Comparison of ENCODE assay signal across 26 cellular contexts in the genomic region with DNA sequence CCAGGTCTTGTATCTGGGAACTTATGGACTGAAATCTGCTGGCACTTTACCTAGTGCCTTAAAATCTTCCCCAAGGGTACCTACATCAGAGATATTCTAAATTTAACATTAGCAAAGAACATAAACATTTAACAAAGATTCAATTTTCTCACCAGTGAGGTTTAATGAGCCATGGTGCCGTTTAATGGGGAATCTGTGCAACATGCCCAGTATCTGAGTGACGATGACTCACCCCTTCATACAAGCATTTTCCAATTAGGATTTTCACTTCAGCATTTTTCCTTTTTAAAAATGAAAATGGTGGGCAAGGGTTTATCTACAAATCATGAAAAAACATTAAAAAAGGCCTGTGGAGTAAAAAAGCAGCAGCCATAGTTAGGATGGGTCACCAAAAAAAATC.
DNase-seq lines count a peak whose midpoint lies in the region; ATAC-seq and TF ChIP-seq lines count a peak whose summit lies in the region.
"Had no signal": no experiment of that assay in that cellular context is flagged by ENCODE, and none has a peak within 500 bp of the region (broad histone marks: within the 10 kb centered on the region; RNA-seq: fewer than 3 reads in every experiment).

No MANE protein-coding gene starts in this region.

- H3K27me3 ChIP-seq in mammary epithelial cell (ENCODE audit: insufficient read depth, low read length) (no peaks in the 10 kb centered on the region), kidney epithelial cell (ENCODE audit: control insufficient read depth, insufficient read depth, low read length) (no peaks in the 10 kb centered on the region), H7 (ENCODE audit: control insufficient read depth, insufficient read depth, low read length) (no peaks in the 10 kb centered on the region)
- H3K27me3 ChIP-seq in naive thymus-derived CD4-positive, alpha-beta T cell (ENCODE audit: control insufficient read depth in 2 of 2, insufficient read depth in 2 of 2, low read length in 2 of 2), result no peaks in the 10 kb centered on the region
- H3K27me3 ChIP-seq: left lung, pancreas, right atrium auricular region, spleen, testis had no signal

- H3K9me3 ChIP-seq in mammary epithelial cell (replicated peaks; ENCODE audit: insufficient read depth, low read length), result no peaks in the 10 kb centered on the region
- H3K9me3 ChIP-seq in naive thymus-derived CD4-positive, alpha-beta T cell (ENCODE audit: control insufficient read depth in 2 of 3, low read length in 3 of 3), result no peaks in the 10 kb centered on the region
- H3K9me3 ChIP-seq: left lung, pancreas, right atrium auricular region, testis had no signal

- no peaks in the 10 kb centered on the region for H3K27me3 Mint-ChIP-seq in naive thymus-derived CD4-positive, alpha-beta T cell
- H3K27me3 Mint-ChIP-seq: activated B cell treated with CpG ODN at 0.5 μM for 24 hours; activated CD4-positive, alpha-beta T cell treated with anti-CD3 and anti-CD28 coated beads, Interleukin-2, amount 10 ng/mL, durations not matched to agents 7 days and 5 days; CD8-positive, alpha-beta memory T cell; stimulated activated naive CD8-positive, alpha-beta T cell treated with anti-CD3 and anti-CD28 coated beads, Interleukin-15, Interleukin-2, amounts not matched to agents 100 ng/mL and 50 ng/mL, for 24 hours had no signal

- dilution Hi-C loops in mammary epithelial cell (cut with HindIII; ENCODE audit: low sequenced_read_pairs), result no loop called here

- peak overlapping the region; percentile 13 for H2AFZ ChIP-seq in mammary epithelial cell (ENCODE audit: low read depth, low read length)

- no peaks in the 10 kb centered on the region for H3K36me3 ChIP-seq in mammary epithelial cell (ENCODE audit: insufficient read depth, low read length)
- H3K36me3 ChIP-seq in kidney epithelial cell (ENCODE audit: control insufficient read depth, insufficient read depth, low read length), result no peaks in the 10 kb centered on the region
- H3K36me3 ChIP-seq in H7 (replicated peaks; ENCODE audit: control insufficient read depth, insufficient read depth, low read length), result no peaks in the 10 kb centered on the region
- no peaks in the 10 kb centered on the region for H3K36me3 ChIP-seq in naive thymus-derived CD4-positive, alpha-beta T cell (ENCODE audit: control insufficient read depth in 2 of 3, insufficient read depth in 3 of 3, low read length in 3 of 3)
- H3K36me3 ChIP-seq: left lung, pancreas, right atrium auricular region had no signal

- in situ Hi-C loops in mammary epithelial cell (cut with MboI; ENCODE audit: low sequenced_read_pairs in 2 of 2), result no loop called here

- peaks cover 17% of the 10 kb centered on the region for H3K4me1 ChIP-seq in mammary epithelial cell (ENCODE audit: insufficient read depth, low read length)
- no peaks in the 10 kb centered on the region for H3K4me1 ChIP-seq in naive thymus-derived CD4-positive, alpha-beta T cell (ENCODE audit: control insufficient read depth in 2 of 2, insufficient read depth in 2 of 2, low read length in 2 of 2)
- H3K4me1 ChIP-seq: left lung, pancreas, right atrium auricular region had no signal

- POLR2A ChIA-PET in naive thymus-derived CD4-positive, alpha-beta T cell (lab: Charles Lee), result no interaction called here

- 42% methylated on average over 2 of the region's 2 CpGs for WGBS in mammary epithelial cell (ENCODE audit: low coverage, missing lambda C conversion rate)

- H3K9ac ChIP-seq in mammary epithelial cell (ENCODE audit: insufficient read depth, low read length), result no peak overlapping the region

- intact Hi-C loops in mammary epithelial cell (cut with micrococcal nuclease), result no loop called here
- intact Hi-C loops in naive thymus-derived CD4-positive, alpha-beta T cell (cut with micrococcal nuclease), result no loop called here

- no peak overlapping the region for H3K27ac Mint-ChIP-seq in naive thymus-derived CD4-positive, alpha-beta T cell
- H3K27ac Mint-ChIP-seq: activated B cell treated with CpG ODN at 0.5 μM for 24 hours; activated CD4-positive, alpha-beta T cell treated with anti-CD3 and anti-CD28 coated beads, Interleukin-2, amount 10 ng/mL, durations not matched to agents 7 days and 5 days; CD8-positive, alpha-beta memory T cell; immature natural killer cell; stimulated activated naive CD8-positive, alpha-beta T cell treated with anti-CD3 and anti-CD28 coated beads, Interleukin-15, Interleukin-2, amounts not matched to agents 100 ng/mL and 50 ng/mL, for 24 hours had no signal

- peak; percentile 58 for DNase-seq in AG08395 (ENCODE audit: low spot score)
- DNase-seq in NCI-H446 treated with DMSO at 0.1 percent for 48 hours (lab: John Stamatoyannopoulos, UW), result peak; percentile 81
- peak; percentile 11 for DNase-seq in mammary epithelial cell
- DNase-seq in kidney epithelial cell (ENCODE audit: low read depth), result peak; percentile 68
- DNase-seq in H7, result no peak
- DNase-seq in COLO668 (lab: John Stamatoyannopoulos, UW; ENCODE audit: unreplicated experiment), result no peak
- no peak for DNase-seq in RPMI8226
- DNase-seq in naive thymus-derived CD4-positive, alpha-beta T cell, result no peak
- DNase-seq: activated B cell treated with CpG ODN at 0.5 μM for 24 hours; activated CD4-positive, alpha-beta T cell treated with anti-CD3 and anti-CD28 coated beads, Interleukin-2, amount 10 ng/mL, durations not matched to agents 7 days and 5 days; CD8-positive, alpha-beta memory T cell; DMS153; immature natural killer cell; left lung; mesendoderm; NCI-H1092; NCI-H1694 treated with DMSO at 0.1 percent for 48 hours; pancreas; spleen; stimulated activated CD4-positive, alpha-beta T cell treated with anti-CD3 and anti-CD28 coated beads, Interleukin-2, amount 100 ng/mL, for 24 hours; testis had no signal

- ATAC-seq in naive thymus-derived CD4-positive, alpha-beta T cell, result no peak
- ATAC-seq: activated naive CD4-positive, alpha-beta T cell treated with anti-CD3 and anti-CD28 coated beads, Interleukin-2, amount 50 U/mL, for 72 hours; GM12878; left lung had no signal

- no peak overlapping the region for H3K4me2 ChIP-seq in mammary epithelial cell (ENCODE audit: insufficient read depth, low read depth, low read length)

- H3K27ac ChIP-seq in mammary epithelial cell (ENCODE audit: insufficient read depth, low read depth, low read length), result no peak overlapping the region
- no peak overlapping the region for H3K27ac ChIP-seq in naive thymus-derived CD4-positive, alpha-beta T cell (ENCODE audit: low read depth, low read length)
- H3K27ac ChIP-seq: left lung, pancreas, right atrium auricular region, spleen, testis had no signal

- H4K20me1 ChIP-seq in mammary epithelial cell (ENCODE audit: insufficient read depth, low read length), result no peaks in the 10 kb centered on the region

- peaks cover 0 to 42% (median 30%) of the 10 kb centered on the region in 5 donors for H3K36me3 Mint-ChIP-seq in naive thymus-derived CD4-positive, alpha-beta T cell

- no peaks in the 10 kb centered on the region for H3K4me1 Mint-ChIP-seq in naive thymus-derived CD4-positive, alpha-beta T cell
- H3K4me1 Mint-ChIP-seq: activated B cell treated with CpG ODN at 0.5 μM for 24 hours; activated CD4-positive, alpha-beta T cell treated with anti-CD3 and anti-CD28 coated beads, Interleukin-2, amount 10 ng/mL, durations not matched to agents 7 days and 5 days; CD8-positive, alpha-beta memory T cell; immature natural killer cell; neural crest cell had no signal

- peaks cover 0 to 5% (median 0%) of the 10 kb centered on the region in 11 donors for H3K9me3 Mint-ChIP-seq in naive thymus-derived CD4-positive, alpha-beta T cell
- H3K9me3 Mint-ChIP-seq: activated B cell treated with CpG ODN at 0.5 μM for 24 hours, immature natural killer cell had no signal

- no peaks in the 10 kb centered on the region for H3K79me2 ChIP-seq in mammary epithelial cell (ENCODE audit: insufficient read depth, low read length)

- no peak overlapping the region for H3K4me3 Mint-ChIP-seq in naive thymus-derived CD4-positive, alpha-beta T cell
- H3K4me3 Mint-ChIP-seq: activated B cell treated with CpG ODN at 0.5 μM for 24 hours; activated CD4-positive, alpha-beta T cell treated with anti-CD3 and anti-CD28 coated beads, Interleukin-2, amount 10 ng/mL, durations not matched to agents 7 days and 5 days; CD8-positive, alpha-beta memory T cell; immature natural killer cell; neural crest cell; stimulated activated naive CD8-positive, alpha-beta T cell treated with anti-CD3 and anti-CD28 coated beads, Interleukin-15, Interleukin-2, amounts not matched to agents 100 ng/mL and 50 ng/mL, for 24 hours had no signal

- H3K4me3 ChIP-seq in mammary epithelial cell (replicated peaks in 1 of 3; ENCODE audit: insufficient read depth in 1 of 3, low read depth in 2 of 3, low read length in 3 of 3) (no peak overlapping the region), kidney epithelial cell (ENCODE audit: low read depth, low read length) (no peak overlapping the region), H7 (ENCODE audit: insufficient read depth, low read depth, low read length) (no peak overlapping the region)
- no peak overlapping the region for H3K4me3 ChIP-seq in naive thymus-derived CD4-positive, alpha-beta T cell (ENCODE audit: low read length)
- H3K4me3 ChIP-seq: GM12878, left lung, pancreas, right atrium auricular region, spleen, testis had no signal

- TF ChIP-seq CTCF in mammary epithelial cell (conservative IDR thresholded peaks at IDR 0.05 in 1 of 2, IDR thresholded peaks at IDR 0.05 in 1 of 2; ENCODE audit: extremely low read depth in 1 of 2, insufficient read depth in 1 of 2, low read depth in 1 of 2, low read length in 2 of 2) (no peak), kidney epithelial cell (IDR thresholded peaks at IDR 0.05; ENCODE audit: insufficient read depth, low read length, poor library complexity, severe bottlenecking) (no peak)

- BruUV-seq in mammary epithelial cell (replicated peaks; lab: Mats Ljungman, UMichigan), result no TSS peak

- CTCF ChIA-PET in mammary epithelial cell (lab: Charles Lee; ENCODE audit: low non-redundant PET), result no interaction called here
- CTCF ChIA-PET in naive thymus-derived CD4-positive, alpha-beta T cell (lab: Charles Lee), result no interaction called here

Comparison
In these comparisons a context has a peak if more than half of its experiments do, and no peak if none do; other contexts are left out.
1. DNase-seq: peak in AG08395 (single experiment), NCI-H446 treated with DMSO at 0.1 percent for 48 hours (single experiment), mammary epithelial cell (single experiment) and kidney epithelial cell (single experiment); none in H7 (single experiment), COLO668 (single experiment), RPMI8226 (single experiment) and naive thymus-derived CD4-positive, alpha-beta T cell (0 of 9).